In the genomic region with DNA sequence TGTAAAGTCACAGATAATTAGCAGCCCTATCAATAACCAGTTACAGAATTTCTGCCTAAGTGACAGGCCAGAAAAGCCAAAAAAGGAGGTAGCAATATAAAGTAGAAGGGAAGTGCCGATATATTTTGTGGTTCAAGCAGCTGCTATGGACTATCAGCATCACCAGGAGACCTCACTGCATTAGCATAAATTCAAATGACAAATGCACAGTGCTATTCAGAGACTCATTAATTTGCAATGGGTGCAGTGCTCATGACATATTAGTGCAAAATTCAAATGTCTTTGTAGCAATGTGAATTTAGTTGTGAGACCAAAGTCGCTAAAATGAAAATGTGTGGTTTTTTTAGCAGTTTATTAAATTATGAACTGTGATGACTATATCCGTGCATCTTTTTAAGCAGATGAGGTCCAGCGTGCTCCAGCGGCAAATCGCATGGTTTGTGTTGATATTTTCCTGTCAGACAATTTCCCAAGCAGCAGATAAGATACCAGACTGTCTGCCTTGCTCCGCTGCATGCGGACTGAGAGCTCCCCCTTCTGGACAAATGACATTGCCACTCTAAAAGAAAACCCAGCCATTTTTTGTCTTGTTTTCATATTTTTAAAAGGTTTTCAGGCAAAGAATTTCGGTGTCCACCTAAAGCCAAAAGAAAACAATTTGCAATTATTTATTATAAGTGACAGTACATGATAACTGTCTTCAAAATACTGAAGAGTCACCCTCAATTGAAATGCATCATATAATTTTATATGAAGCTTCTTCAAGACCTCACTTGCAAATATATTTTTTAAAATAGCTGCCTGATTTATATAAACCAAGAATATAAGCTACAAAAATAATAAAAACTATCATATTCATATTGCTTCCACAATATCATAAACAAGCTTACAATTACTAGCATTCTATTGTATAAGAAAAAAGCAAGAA, we compare ENCODE assay signal across 8 cellular contexts.
A peak's percentile ranks its signal among the peaks of the same experiment; 100 is the strongest.
DNase-seq lines count a peak whose midpoint lies in the region; ATAC-seq and TF ChIP-seq lines count a peak whose summit lies in the region.

No MANE protein-coding gene starts in this region.

- no peaks in the 10 kb centered on the region for H3K4me1 Mint-ChIP-seq in activated naive CD4-positive, alpha-beta T cell treated with anti-CD3 and anti-CD28 coated beads, Interleukin-2, amount 10 ng/mL, durations not matched to agents 7 days and 5 days
- H3K4me1 Mint-ChIP-seq in glutamatergic neuron (ENCODE audit: low read depth, unreplicated experiment) = peaks cover 5% of the 10 kb centered on the region

- in situ Hi-C loops in Panc1 (cut with HindIII; ENCODE audit: low pct_unique_long_range_greater_than_20kb, low sequenced_read_pairs) = no loop called here

- BruUV-seq in Panc1 (replicated peaks; lab: Mats Ljungman, UMichigan) = no TSS peak

- H3K36me3 Mint-ChIP-seq in activated naive CD4-positive, alpha-beta T cell treated with anti-CD3 and anti-CD28 coated beads, Interleukin-2, amount 10 ng/mL, durations not matched to agents 7 days and 5 days = no peaks in the 10 kb centered on the region
- H3K36me3 Mint-ChIP-seq in glutamatergic neuron (ENCODE audit: unreplicated experiment) = no peaks in the 10 kb centered on the region

- no peak overlapping the region for H3K27ac Mint-ChIP-seq in activated naive CD4-positive, alpha-beta T cell treated with anti-CD3 and anti-CD28 coated beads, Interleukin-2, amount 10 ng/mL, durations not matched to agents 7 days and 5 days
- H3K27ac Mint-ChIP-seq in glutamatergic neuron (ENCODE audit: unreplicated experiment) = no peak overlapping the region

- H3K27ac ChIP-seq in Panc1 (ENCODE audit: low read length) = no peak overlapping the region

- POLR2A ChIA-PET in Panc1 (lab: Charles Lee) = no interaction called here

- no peaks in the 10 kb centered on the region for H3K36me3 ChIP-seq in Panc1 (ENCODE audit: control insufficient read depth, insufficient read depth, low read length)

- no peaks in the 10 kb centered on the region for H3K9me3 Mint-ChIP-seq in activated naive CD4-positive, alpha-beta T cell treated with anti-CD3 and anti-CD28 coated beads, Interleukin-2, amount 10 ng/mL, durations not matched to agents 7 days and 5 days
- no peaks in the 10 kb centered on the region for H3K9me3 Mint-ChIP-seq in glutamatergic neuron (ENCODE audit: unreplicated experiment)

- TF ChIP-seq CTCF in GM20000 (IDR thresholded peaks at IDR 0.05; ENCODE audit: extremely low read depth, missing control alignments) (peak; percentile 73), Panc1 (IDR thresholded peaks at IDR 0.05) (peak; percentile 96), glutamatergic neuron (IDR thresholded peaks at IDR 0.05; ENCODE audit: partially characterized antibody, unreplicated experiment) (peak; percentile 86)

- no peaks in the 10 kb centered on the region for H3K4me1 ChIP-seq in Panc1 (ENCODE audit: control insufficient read depth, insufficient read depth, low read length)

- peak; percentile 81 for ATAC-seq in Panc1

- CTCF ChIA-PET in Panc1 (lab: Charles Lee) = no interaction called here
- CTCF ChIA-PET in activated naive CD4-positive, alpha-beta T cell treated with anti-CD3 and anti-CD28 coated beads, Interleukin-2, amount 10 ng/mL, durations not matched to agents 7 days and 5 days (lab: Charles Lee) = interaction anchor here (0.9 to 3.1 kb wide), 6 partner anchors 8 to 1537 kb away, joined by 3 to 44 read pairs (median 3); no protein-coding TSS in a partner anchor

- no peaks in the 10 kb centered on the region for H3K27me3 ChIP-seq in Panc1 (ENCODE audit: control insufficient read depth, insufficient read depth, low read length)

- H3K9me3 ChIP-seq in Panc1 (ENCODE audit: control insufficient read depth, insufficient read depth, low read depth, low read length) = no peaks in the 10 kb centered on the region

- DNase-seq in COLO668 (lab: John Stamatoyannopoulos, UW; ENCODE audit: unreplicated experiment) = peak; percentile 35
- DNase-seq in GM20000 (ENCODE audit: low spot score) = peak; percentile 41
- peak; percentile 3 for DNase-seq in KG1 (lab: John Stamatoyannopoulos, UW)
- peak; percentile 58 for DNase-seq in Panc1 (ENCODE audit: low read depth, low spot score)
- peak; percentile 62 for DNase-seq in activated naive CD4-positive, alpha-beta T cell treated with anti-CD3 and anti-CD28 coated beads, Interleukin-2, amount 10 ng/mL, durations not matched to agents 7 days and 5 days
- peak; percentile 69 for DNase-seq in glutamatergic neuron
- DNase-seq in posterior cingulate gyrus = peak; percentile 50 to 95 (median 69)
- DNase-seq in 8988T = no peak

- H3K4me3 Mint-ChIP-seq in activated naive CD4-positive, alpha-beta T cell treated with anti-CD3 and anti-CD28 coated beads, Interleukin-2, amount 10 ng/mL, durations not matched to agents 7 days and 5 days = no peak overlapping the region
- no peak overlapping the region for H3K4me3 Mint-ChIP-seq in glutamatergic neuron (ENCODE audit: unreplicated experiment)

- intact Hi-C loops in Panc1 (cut with micrococcal nuclease; ENCODE audit: unreplicated experiment) = loop anchor here (5.0 to 10.0 kb wide), 2 partner anchors 1380 to 1538 kb away; a partner anchor contains a TSS
- intact Hi-C loops in posterior cingulate gyrus (cut with DNase I) = loop anchor here (2.0 kb wide), 1 partner anchor 1536 kb away; no protein-coding TSS in a partner anchor

- H3K4me3 ChIP-seq in Panc1 (ENCODE audit: low read depth in 2 of 2, low read length in 2 of 2) = no peak overlapping the region

- H3K27me3 Mint-ChIP-seq in activated naive CD4-positive, alpha-beta T cell treated with anti-CD3 and anti-CD28 coated beads, Interleukin-2, amount 10 ng/mL, durations not matched to agents 7 days and 5 days = no peaks in the 10 kb centered on the region
- H3K27me3 Mint-ChIP-seq in glutamatergic neuron (ENCODE audit: unreplicated experiment) = no peaks in the 10 kb centered on the region
